Comparison of ENCODE assay signal across 8 cellular contexts in genomic region chr3:50600841-50601591, GRCh38. TPM values are rescaled to one million over a fixed set of nuclear protein-coding genes. Genes with fewer than 3 reads are reported as not detected.
DNase-seq lines count a peak whose midpoint lies in the region; ATAC-seq and TF ChIP-seq lines count a peak whose summit lies in the region.

No MANE protein-coding gene starts in this region.

- WGBS in mesenchymal stem cell, result 33% methylated on average over 12 of the region's 14 CpGs

- peaks cover 12% of the 10 kb centered on the region for H3K36me3 Mint-ChIP-seq in Calu3 (ENCODE audit: insufficient read depth, unreplicated experiment)

- peak overlapping the region; percentile 90 to 96 for H3K18ac ChIP-seq in mesenchymal stem cell (ENCODE audit: low read depth in 1 of 2, low read length in 2 of 2)

- peak overlapping the region; percentile 88 to 96 for H3K4ac ChIP-seq in mesenchymal stem cell (ENCODE audit: low read depth in 1 of 2, low read length in 2 of 2)

- H2AK5ac ChIP-seq in mesenchymal stem cell (ENCODE audit: low read length, severe bottlenecking), result peak overlapping the region; percentile 95

- peaks cover 0 to 16% of the 10 kb centered on the region in 2 experiments for H3K36me3 ChIP-seq in mesenchymal stem cell (ENCODE audit: control insufficient read depth in 1 of 2, insufficient read depth in 2 of 2, low read depth in 1 of 2, low read length in 2 of 2)

- CTCF ChIA-PET in Calu3 (lab: Charles Lee), result interaction anchor here (0.6 to 2.7 kb wide), 4 partner anchors 11 to 736 kb away, joined by 3 to 16 read pairs (median 6); partner anchors contain the start of genes CISH and MAPKAPK3

- no peaks in the 10 kb centered on the region for H3K27me3 Mint-ChIP-seq in Calu3 (ENCODE audit: unreplicated experiment)

- peak overlapping the region; percentile 92 for H2BK15ac ChIP-seq in mesenchymal stem cell (ENCODE audit: low read depth, poor library complexity, severe bottlenecking)

- peak overlapping the region; percentile 59 for H3K4me3 Mint-ChIP-seq in Calu3 (ENCODE audit: low read depth, unreplicated experiment)

- H2BK12ac ChIP-seq in mesenchymal stem cell (ENCODE audit: low read length in 2 of 2), result peak overlapping the region; percentile 88 to 98

- intact Hi-C loops in Calu3 (cut with micrococcal nuclease; ENCODE audit: unreplicated experiment), result loop anchor here (1.0 kb wide), 1 partner anchor 30 kb away; no protein-coding TSS in a partner anchor

- H3K9ac ChIP-seq in mesenchymal stem cell (ENCODE audit: low read length), result peak overlapping the region; percentile 90

- ATAC-seq in HG02623 (IDR thresholded peaks at IDR 0.05; ENCODE audit: unreplicated experiment), result peak; percentile 49
- ATAC-seq in GM18502 (IDR thresholded peaks at IDR 0.05; ENCODE audit: poor library complexity, unreplicated experiment), result no peak

- H3K4me1 ChIP-seq in mesenchymal stem cell (ENCODE audit: control insufficient read depth, insufficient read depth, low read depth, low read length), result peaks cover 42% of the 10 kb centered on the region

- no peak for TF ChIP-seq CTCF in Calu3 (IDR thresholded peaks at IDR 0.05; ENCODE audit: unreplicated experiment)

- no peaks in the 10 kb centered on the region for H3K9me3 ChIP-seq in mesenchymal stem cell (ENCODE audit: control insufficient read depth, low read length)

- peak overlapping the region; percentile 96 for H4K8ac ChIP-seq in mesenchymal stem cell (ENCODE audit: low read length)

- H3K9me3 Mint-ChIP-seq in Calu3 (ENCODE audit: low read depth, unreplicated experiment), result no peaks in the 10 kb centered on the region

- peak overlapping the region; percentile 92 for H2BK120ac ChIP-seq in mesenchymal stem cell (ENCODE audit: low read depth, low read length)

- no peak overlapping the region for H3K23ac ChIP-seq in mesenchymal stem cell (ENCODE audit: low read length in 2 of 2)

- DNase-seq in Calu3 (peak; percentile 91), NCI-H345 (lab: John Stamatoyannopoulos, UW) (peak; percentile 83), cortex of kidney (lab: John Stamatoyannopoulos, UW) (peak; percentile 70), mesenchymal stem cell (peak; percentile 97)
- DNase-seq in activated CD4-positive, alpha-beta T cell treated with anti-CD3 and anti-CD28 coated beads, Interleukin-2, amount 50 U/mL, for 4 hours, result peak; percentile 95 to 97
- DNase-seq in stimulated activated CD8-positive, alpha-beta memory T cell treated with anti-CD3 and anti-CD28 coated beads, Interleukin-15, amount 100 ng/mL, for 24 hours (ENCODE audit: low read depth), result peak; percentile 74

- peak overlapping the region in 1 of 2 experiments; percentile 69 for H3K4me3 ChIP-seq in mesenchymal stem cell (ENCODE audit: insufficient read depth in 1 of 2, low read depth in 1 of 2, low read length in 2 of 2)

- H3K27me3 ChIP-seq in mesenchymal stem cell (ENCODE audit: control insufficient read depth in 1 of 2, insufficient read depth in 1 of 2, low read length in 2 of 2), result no peaks in the 10 kb centered on the region

- peak overlapping the region; percentile 98 for H3K27ac ChIP-seq in mesenchymal stem cell (ENCODE audit: low read length, poor library complexity, severe bottlenecking)

- peaks cover 2% of the 10 kb centered on the region for H3K79me1 ChIP-seq in mesenchymal stem cell (replicated peaks; ENCODE audit: low read length, poor library complexity, severe bottlenecking)

- peaks cover 46% of the 10 kb centered on the region for H3K4me1 Mint-ChIP-seq in Calu3 (ENCODE audit: low read depth, unreplicated experiment)

- H2BK5ac ChIP-seq in mesenchymal stem cell (ENCODE audit: low read depth, low read length, poor library complexity, severe bottlenecking), result peak overlapping the region; percentile 96

- H3K27ac Mint-ChIP-seq in Calu3 (ENCODE audit: unreplicated experiment), result peak overlapping the region; percentile 88

- no TSS peak for BruUV-seq in Calu3 (replicated peaks; lab: Mats Ljungman, UMichigan)

- H4K91ac ChIP-seq in mesenchymal stem cell (ENCODE audit: low read length), result peak overlapping the region; percentile 99

- peak overlapping the region; percentile 58 for H3K4me2 ChIP-seq in mesenchymal stem cell (ENCODE audit: low read length, poor library complexity, severe bottlenecking)

- H3K14ac ChIP-seq in mesenchymal stem cell (ENCODE audit: low read length in 2 of 2), result peak overlapping the region in 1 of 2 experiments; percentile 56

- no peak overlapping the region for H2AFZ ChIP-seq in mesenchymal stem cell (ENCODE audit: low read depth, low read length)

RNA-seq across cellular contexts. Expression of gene CISH, which starts 10.6 kb away (rescaled TPM):
- 1.4 and 1.6 TPM in 2 replicates for total RNA-seq in Calu3 (2022)
- polyA plus RNA-seq in mesenchymal stem cell (2013, experiment 1 of 2), result 2.9 TPM
- 2.9 TPM for polyA plus RNA-seq in mesenchymal stem cell (2013, experiment 2 of 2)

RNA-seq across cellular contexts. Expression of gene MAPKAPK3, which starts 15.9 kb away (rescaled TPM):
- 40.6 and 44.6 TPM in 2 replicates for total RNA-seq in Calu3 (2022)
- 28.7 TPM for polyA plus RNA-seq in mesenchymal stem cell (2013, experiment 1 of 2)
- polyA plus RNA-seq in mesenchymal stem cell (2013, experiment 2 of 2), result 28.9 TPM

RNA-seq across cellular contexts. Expression of gene HEMK1, which starts 31.7 kb away (rescaled TPM):
- total RNA-seq in Calu3 (2022), result 17.6 and 20.0 TPM in 2 replicates
- polyA plus RNA-seq in mesenchymal stem cell (2013, experiment 1 of 2), result 13.9 TPM
- 15.8 TPM for polyA plus RNA-seq in mesenchymal stem cell (2013, experiment 2 of 2)

RNA-seq across cellular contexts. Expression of gene C3orf18, which starts 33.5 kb away (rescaled TPM):
- total RNA-seq in Calu3 (2022), result 2.7 and 3.1 TPM in 2 replicates
- polyA plus RNA-seq in mesenchymal stem cell (2013, experiment 1 of 2), result 5.1 TPM
- 5.3 TPM for polyA plus RNA-seq in mesenchymal stem cell (2013, experiment 2 of 2)
